ENCODE assay signal across 19 cellular contexts in the genomic region with DNA sequence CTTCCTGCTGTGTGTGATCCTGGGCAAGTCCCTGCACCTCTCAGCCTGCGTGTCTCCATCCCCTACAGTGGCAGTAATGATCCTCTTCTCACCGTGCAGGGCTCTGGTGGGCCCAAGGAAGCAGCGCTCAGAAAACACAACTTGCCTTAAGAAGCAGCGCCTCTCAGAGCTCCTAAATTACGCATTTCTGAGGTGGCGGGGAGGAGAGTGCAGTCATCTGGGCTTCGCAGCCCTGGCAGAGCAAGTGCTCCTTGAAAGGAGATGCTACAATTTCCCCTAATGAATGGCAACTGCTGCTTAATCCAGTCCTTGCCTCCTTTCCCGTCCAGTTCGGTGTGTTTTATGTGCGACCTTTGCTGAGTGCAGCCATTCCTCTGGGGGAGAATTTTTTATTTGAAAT.
DNase-seq lines count a peak whose midpoint lies in the region; ATAC-seq and TF ChIP-seq lines count a peak whose summit lies in the region.
"Had no signal": no experiment of that assay in that cellular context is flagged by ENCODE, and none has a peak within 500 bp of the region (broad histone marks: within the 10 kb centered on the region; RNA-seq: fewer than 3 reads in every experiment).

No MANE protein-coding gene starts in this region.

- no peak for ATAC-seq in RWPE2 (ENCODE audit: low read depth)
- no peak for ATAC-seq in stimulated activated naive B cell treated with anti-CD40 and anti-IgM and Interleukin-4, amounts not matched to agents 10 μg/mL and 1 μg/mL and 100 μg/mL, for 72 hours (replicated peaks)

- intact Hi-C loops in left ventricle myocardium inferior (cut with micrococcal nuclease), result no loop called here

- H2AK5ac ChIP-seq in H9 (ENCODE audit: insufficient read length, low read length), result no peak overlapping the region

- no peak overlapping the region for H3K4me2 ChIP-seq in H9 (ENCODE audit: insufficient read depth, insufficient read length, low read length)
- H3K4me2 ChIP-seq: PC-9 had no signal

- H2BK120ac ChIP-seq in H9 (ENCODE audit: low read depth, low read length, poor library complexity, severe bottlenecking), result no peak overlapping the region

- no peak overlapping the region for H3K4ac ChIP-seq in H9 (ENCODE audit: low read depth, low read length)

- H3T11ph ChIP-seq in H9 (ENCODE audit: low read length), result no peak overlapping the region

- H3K79me1 ChIP-seq in H9 (ENCODE audit: insufficient read depth, low read depth, low read length, poor library complexity, severe bottlenecking), result no peaks in the 10 kb centered on the region

- no peaks in the 10 kb centered on the region for H4K20me1 ChIP-seq in H9 (ENCODE audit: control insufficient read depth, insufficient read depth, insufficient read length)

- no peak overlapping the region for H4K5ac ChIP-seq in H9 (ENCODE audit: insufficient read length, low read depth, low read length)

- H3K27me3 ChIP-seq in H9 (ENCODE audit: insufficient read depth, low read length), result no peaks in the 10 kb centered on the region
- H3K27me3 ChIP-seq in RWPE2 (ENCODE audit: insufficient read depth, poor library complexity, severe bottlenecking), result peaks cover 7% of the 10 kb centered on the region
- peaks cover 96% of the 10 kb centered on the region for H3K27me3 ChIP-seq in left ventricle myocardium inferior (ENCODE audit: low read depth)

- H3K36me3 Mint-ChIP-seq in H9 (ENCODE audit: insufficient read depth in 1 of 3, low read depth in 3 of 3), result 0 out of 7 replicates have a peak, but pooled peaks cover 0 to under 1% (median 0%) of the 10 kb centered on the region in 3 experiments
- no peaks in the 10 kb centered on the region for H3K36me3 Mint-ChIP-seq in stimulated activated naive B cell treated with anti-CD40 and anti-IgM and Interleukin-4, amounts not matched to agents 10 μg/mL and 1 μg/mL and 100 μg/mL, for 72 hours
- H3K36me3 Mint-ChIP-seq: CD14-positive monocyte, IgD-negative memory B cell had no signal

- peaks cover 4 to 5% of the 10 kb centered on the region in 2 experiments; a peak in 4 of 5 replicates for H3K9me3 Mint-ChIP-seq in H9
- H3K9me3 Mint-ChIP-seq in stimulated activated naive B cell treated with anti-CD40 and anti-IgM and Interleukin-4, amounts not matched to agents 10 μg/mL and 1 μg/mL and 100 μg/mL, for 72 hours, result peaks cover under 1 to 2% of the 10 kb centered on the region in 2 donors

- no peak overlapping the region for H2BK12ac ChIP-seq in H9 (ENCODE audit: insufficient read length, low read depth, low read length)

- H3K14ac ChIP-seq in H9 (ENCODE audit: insufficient read depth, low read length), result no peak overlapping the region

- H3K23ac ChIP-seq in H9 (ENCODE audit: insufficient read length, low read depth, low read length), result no peak overlapping the region

- H4K8ac ChIP-seq in H9 (replicated peaks; ENCODE audit: insufficient read length, low read depth, low read length), result no peak overlapping the region

- no peak overlapping the region for H2BK15ac ChIP-seq in H9 (ENCODE audit: low read depth, low read length)

- H3K9me3 ChIP-seq in H9 (ENCODE audit: control insufficient read depth, low read depth, low read length) (no peaks in the 10 kb centered on the region), RWPE2 (ENCODE audit: severe bottlenecking) (no peaks in the 10 kb centered on the region), left ventricle myocardium inferior (replicated peaks) (no peaks in the 10 kb centered on the region)

- no CpG with 5 or more reads among the region's 10 CpGs for WGBS in H9 (ENCODE audit: extremely low coverage, insufficient read length, low lambda C conversion rate)

- no peaks in the 10 kb centered on the region for H3K23me2 ChIP-seq in H9 (ENCODE audit: insufficient read length, low read depth, low read length, poor library complexity, severe bottlenecking)

- H3K79me2 ChIP-seq in H9 (ENCODE audit: insufficient read depth, low read length), result no peaks in the 10 kb centered on the region

- peaks cover 7% of the 10 kb centered on the region; the same call in 1 of the 2 replicates for H3K27me3 Mint-ChIP-seq in H9 (ENCODE audit: low read depth)
- peaks cover 18 to 40% of the 10 kb centered on the region in 2 donors for H3K27me3 Mint-ChIP-seq in stimulated activated naive B cell treated with anti-CD40 and anti-IgM and Interleukin-4, amounts not matched to agents 10 μg/mL and 1 μg/mL and 100 μg/mL, for 72 hours

- no peak overlapping the region for H4K91ac ChIP-seq in H9 (ENCODE audit: insufficient read length, low read depth, low read length)

- peak; percentile 21 for DNase-seq in H9
- DNase-seq in RWPE2 (ENCODE audit: low spot score), result peak; percentile 10
- DNase-seq in left kidney (ENCODE audit: low read depth, low spot score), result peak; percentile 26
- DNase-seq in stimulated activated naive B cell treated with anti-CD40 and anti-IgM and Interleukin-4, amounts not matched to agents 10 μg/mL and 1 μg/mL and 100 μg/mL, for 72 hours, result no peak
- DNase-seq in NCI-H2029 treated with DMSO at 0.1 percent for 48 hours (lab: John Stamatoyannopoulos, UW), result no peak
- no peak for DNase-seq in retina
- no peak for DNase-seq in left ventricle myocardium inferior
- DNase-seq: AML-193, COR-L47, EL, H7, Kasumi-1, NCI-H1105, NCI-H1694, NCI-H2107, NCI-H345, PC-9 had no signal

- no peak overlapping the region for H2AFZ ChIP-seq in H9 (ENCODE audit: low read length)
- H2AFZ ChIP-seq: PC-9 had no signal

- H3K18ac ChIP-seq in H9 (ENCODE audit: insufficient read length, low read depth, low read length), result no peak overlapping the region

- H3K4me1 ChIP-seq in H9 (ENCODE audit: insufficient read depth, low read length) (no peaks in the 10 kb centered on the region), RWPE2 (ENCODE audit: insufficient read depth, poor library complexity, severe bottlenecking) (no peaks in the 10 kb centered on the region), left ventricle myocardium inferior (no peaks in the 10 kb centered on the region)

- H3K27ac Mint-ChIP-seq in H9, result 0 out of 7 replicates have a peak overlapping the region, but pooled peaks of 2 of the 3 experiments have one; percentile 7 to 22
- peak overlapping the region; percentile 25 for H3K27ac Mint-ChIP-seq in stimulated activated naive B cell treated with anti-CD40 and anti-IgM and Interleukin-4, amounts not matched to agents 10 μg/mL and 1 μg/mL and 100 μg/mL, for 72 hours
- H3K27ac Mint-ChIP-seq: CD14-positive monocyte, IgD-negative memory B cell had no signal

- no peak overlapping the region for H3K56ac ChIP-seq in H9 (ENCODE audit: insufficient read length, low read depth, low read length)

- H2BK5ac ChIP-seq in H9 (ENCODE audit: insufficient read length, low read length), result no peak overlapping the region

- H3K9ac ChIP-seq in H9 (ENCODE audit: extremely low read depth, insufficient read length, low read length), result no peak overlapping the region

- no peak overlapping the region for H3K4me3 Mint-ChIP-seq in H9
- H3K4me3 Mint-ChIP-seq in stimulated activated naive B cell treated with anti-CD40 and anti-IgM and Interleukin-4, amounts not matched to agents 10 μg/mL and 1 μg/mL and 100 μg/mL, for 72 hours, result no peak overlapping the region
- H3K4me3 Mint-ChIP-seq: CD14-positive monocyte, IgD-negative memory B cell had no signal

- peaks cover 26 to 59% of the 10 kb centered on the region in 2 experiments for H3K4me1 Mint-ChIP-seq in H9
- H3K4me1 Mint-ChIP-seq in stimulated activated naive B cell treated with anti-CD40 and anti-IgM and Interleukin-4, amounts not matched to agents 10 μg/mL and 1 μg/mL and 100 μg/mL, for 72 hours, result no peaks in the 10 kb centered on the region
- H3K4me1 Mint-ChIP-seq: CD14-positive monocyte, IgD-negative memory B cell had no signal

- no peak overlapping the region for H2BK20ac ChIP-seq in H9 (ENCODE audit: low read depth, low read length, poor library complexity, severe bottlenecking)

- TF ChIP-seq CTCF in H9 (conservative IDR thresholded peaks at IDR 0.05) (no peak), RWPE2 (IDR thresholded peaks at IDR 0.05; ENCODE audit: poor library complexity, severe bottlenecking) (no peak), left ventricle myocardium inferior (IDR thresholded peaks at IDR 0.05; ENCODE audit: borderline replicate concordance) (no peak)

- H3K36me3 ChIP-seq in RWPE2 (ENCODE audit: low read depth) (no peaks in the 10 kb centered on the region), left ventricle myocardium inferior (no peaks in the 10 kb centered on the region)

- H3K4me3 ChIP-seq in RWPE2 (ENCODE audit: severe bottlenecking), result no peak overlapping the region
- H3K4me3 ChIP-seq in left ventricle myocardium inferior, result no peak overlapping the region
- H3K4me3 ChIP-seq: PC-9 had no signal

- H3K27ac ChIP-seq in H9 (ENCODE audit: insufficient read length, low read depth, low read length) (no peak overlapping the region), RWPE2 (ENCODE audit: poor library complexity, severe bottlenecking) (no peak overlapping the region), left ventricle myocardium inferior (replicated peaks) (no peak overlapping the region)
- H3K27ac ChIP-seq: PC-9 had no signal

Comparison
In these comparisons a context has a peak if more than half of its experiments do, and no peak if none do; other contexts are left out.
1. DNase-seq: peak in H9 (single experiment), RWPE2 (single experiment) and left kidney (single experiment); none in stimulated activated naive B cell treated with anti-CD40 and anti-IgM and Interleukin-4, amounts not matched to agents 10 μg/mL and 1 μg/mL and 100 μg/mL, for 72 hours (single experiment), NCI-H2029 treated with DMSO at 0.1 percent for 48 hours (single experiment), retina (single experiment) and left ventricle myocardium inferior (single experiment).